16 cellular contexts compared by ENCODE assay signal in the genomic region with DNA sequence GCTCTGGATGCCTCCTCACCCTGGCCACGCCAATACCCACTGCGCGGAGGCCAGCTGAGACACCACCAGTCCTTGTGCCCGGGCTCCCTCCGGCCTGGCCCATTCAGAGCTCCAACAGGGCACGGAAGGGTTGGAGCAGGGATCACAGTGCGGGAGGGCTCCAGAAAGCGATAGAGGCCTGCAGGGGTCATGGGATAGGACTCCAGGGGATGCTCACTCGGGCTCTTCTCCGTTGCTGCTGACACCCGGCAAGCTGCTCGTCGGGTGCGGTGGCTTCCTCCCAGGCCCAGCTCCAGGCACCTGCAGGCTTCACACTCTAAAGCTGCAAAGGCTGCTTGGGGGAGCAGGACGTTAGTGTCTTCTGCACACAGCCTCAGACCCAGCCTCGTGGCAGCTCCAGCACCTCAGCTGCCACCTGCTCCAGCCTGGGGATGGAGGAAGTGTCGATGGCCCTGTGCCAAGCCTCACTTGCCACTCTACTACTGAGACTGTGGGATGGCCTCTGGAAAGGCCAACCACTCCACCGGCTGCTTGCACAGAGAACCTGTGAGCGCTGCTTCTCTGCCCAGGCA. TPM values are rescaled to one million over a fixed set of nuclear protein-coding genes. Genes with fewer than 3 reads are reported as not detected.
A peak's percentile ranks its signal among the peaks of the same experiment; 100 is the strongest.
DNase-seq lines count a peak whose midpoint lies in the region; ATAC-seq and TF ChIP-seq lines count a peak whose summit lies in the region.
"Had no signal": no experiment of that assay in that cellular context is flagged by ENCODE, and none has a peak within 500 bp of the region (broad histone marks: within the 10 kb centered on the region; RNA-seq: fewer than 3 reads in every experiment).

No MANE protein-coding gene starts in this region.

- H3K36me3 Mint-ChIP-seq in activated naive CD8-positive, alpha-beta T cell treated with anti-CD3 and anti-CD28 coated beads, Interleukin-2, amount 50 U/mL, for 24 hours (ENCODE audit: low read depth) = no peaks in the 10 kb centered on the region

- intact Hi-C loops in esophagus muscularis mucosa (cut with DNase I) = no loop called here

- peaks cover 84% of the 10 kb centered on the region for H4K20me1 ChIP-seq in BLaER1

- no peak overlapping the region for H3K27ac ChIP-seq in BLaER1
- no peak overlapping the region for H3K27ac ChIP-seq in HEK293 (ENCODE audit: extremely low read depth, low read depth, low read length)
- H3K27ac ChIP-seq in esophagus muscularis mucosa (replicated peaks in 1 of 4) = no peak overlapping the region
- H3K27ac ChIP-seq: WERI-Rb-1 had no signal

- H3K36me3 ChIP-seq in BLaER1 = no peaks in the 10 kb centered on the region
- H3K36me3 ChIP-seq in HEK293 (ENCODE audit: control insufficient read depth in 2 of 2, insufficient read depth in 1 of 2, low read length in 2 of 2) = no peaks in the 10 kb centered on the region
- H3K36me3 ChIP-seq in esophagus muscularis mucosa = no peaks in the 10 kb centered on the region
- H3K36me3 ChIP-seq: WERI-Rb-1 had no signal

- no peak for TF ChIP-seq EP300 in esophagus muscularis mucosa (IDR thresholded peaks at IDR 0.05)

- H3K4me3 ChIP-seq in BLaER1 = no peak overlapping the region
- no peak overlapping the region for H3K4me3 ChIP-seq in HEK293 (ENCODE audit: low read depth, low read length)
- no peak overlapping the region for H3K4me3 ChIP-seq in esophagus muscularis mucosa

- no peak overlapping the region for H3K27ac Mint-ChIP-seq in activated naive CD8-positive, alpha-beta T cell treated with anti-CD3 and anti-CD28 coated beads, Interleukin-2, amount 50 U/mL, for 24 hours
- H3K27ac Mint-ChIP-seq: CD14-positive monocyte had no signal

- H3K9ac ChIP-seq in BLaER1 = no peak overlapping the region

- H3K4me1 Mint-ChIP-seq in activated naive CD8-positive, alpha-beta T cell treated with anti-CD3 and anti-CD28 coated beads, Interleukin-2, amount 50 U/mL, for 24 hours = no peaks in the 10 kb centered on the region

- H3K27me3 Mint-ChIP-seq in activated naive CD8-positive, alpha-beta T cell treated with anti-CD3 and anti-CD28 coated beads, Interleukin-2, amount 50 U/mL, for 24 hours = peaks cover 34% of the 10 kb centered on the region

- DNase-seq in NCI-H2107 (lab: John Stamatoyannopoulos, UW) (peak; percentile 69), UCSD-AML1 (lab: John Stamatoyannopoulos, UW; ENCODE audit: unreplicated experiment) (peak; percentile 27), esophagus muscularis mucosa (ENCODE audit: extremely low spot score) (no peak)
- DNase-seq in activated naive CD8-positive, alpha-beta T cell treated with anti-CD3 and anti-CD28 coated beads, Interleukin-2, amount 50 U/mL, for 24 hours = no peak
- DNase-seq: activated CD8-positive, alpha-beta memory T cell treated with anti-CD3 and anti-CD28 coated beads, Interleukin-2, amount 50 U/mL, for 48 hours; amniotic stem cell; NCI-H1930; right cardiac atrium; Right ventricle myocardium superior; WERI-Rb-1 had no signal

- POLR2A ChIA-PET in HEK293 (lab: Yijun Ruan, JAX) = no interaction called here

- H3K9me3 Mint-ChIP-seq in activated naive CD8-positive, alpha-beta T cell treated with anti-CD3 and anti-CD28 coated beads, Interleukin-2, amount 50 U/mL, for 24 hours = no peaks in the 10 kb centered on the region

- CTCF ChIA-PET in HEK293 (lab: Yijun Ruan, JAX) = interaction anchor here (1.1 to 1.4 kb wide), 2 partner anchors 100 to 102 kb away, joined by 3 to 5 read pairs; no protein-coding TSS in a partner anchor

- H3K4me1 ChIP-seq in BLaER1 = peaks cover 72% of the 10 kb centered on the region
- H3K4me1 ChIP-seq in HEK293 (ENCODE audit: control insufficient read depth, insufficient read depth, low read length) = no peaks in the 10 kb centered on the region
- H3K4me1 ChIP-seq in esophagus muscularis mucosa = peaks cover 9 to 13% (median 10%) of the 10 kb centered on the region in 4 donors

- H3K4me2 ChIP-seq in BLaER1 = peak overlapping the region; percentile 99

- no peak for TF ChIP-seq POLR2A in esophagus muscularis mucosa (IDR thresholded peaks at IDR 0.05; ENCODE audit: low read depth)

- H3K9me3 ChIP-seq in BLaER1 = no peaks in the 10 kb centered on the region
- no peaks in the 10 kb centered on the region for H3K9me3 ChIP-seq in HEK293 (ENCODE audit: control insufficient read depth, insufficient read depth, low read depth, low read length)
- no peaks in the 10 kb centered on the region for H3K9me3 ChIP-seq in esophagus muscularis mucosa

- 88% methylated on average over 11 of the region's 19 CpGs for WGBS in esophagus muscularis mucosa

- H3K27me3 ChIP-seq in BLaER1 = peaks cover 55% of the 10 kb centered on the region
- H3K27me3 ChIP-seq in esophagus muscularis mucosa = peaks cover 0 to 94% (median 15%) of the 10 kb centered on the region in 4 donors

- H3K4me3 Mint-ChIP-seq in activated naive CD8-positive, alpha-beta T cell treated with anti-CD3 and anti-CD28 coated beads, Interleukin-2, amount 50 U/mL, for 24 hours = no peak overlapping the region
- H3K4me3 Mint-ChIP-seq: CD14-positive monocyte had no signal

- ATAC-seq in HG03460 (IDR thresholded peaks at IDR 0.05; ENCODE audit: unreplicated experiment) = no peak
- ATAC-seq in activated naive CD8-positive, alpha-beta T cell treated with anti-CD3 and anti-CD28 coated beads, Interleukin-2, amount 50 U/mL, for 24 hours = no peak
- no peak for ATAC-seq in HG03342 (IDR thresholded peaks at IDR 0.05; ENCODE audit: unreplicated experiment)
- ATAC-seq: right cardiac atrium had no signal

- TF ChIP-seq CTCF in HEK293 (tag by site-specific recombination; IDR thresholded peaks at IDR 0.05) (no peak), esophagus muscularis mucosa (IDR thresholded peaks at IDR 0.05) (no peak)

TF ChIP-seq in HEK293, 187 proteins besides CTCF, POLR2A, EP300 and RAD21 (continues in another document):
- no peak for TF ChIP-seq ZNF514 (tag by site-specific recombination; IDR thresholded peaks at IDR 0.05)
- TF ChIP-seq BCL11A (tag by site-specific recombination; IDR thresholded peaks at IDR 0.05; ENCODE audit: low read depth) = no peak
- no peak for TF ChIP-seq ZNF555 (tag by site-specific recombination; conservative IDR thresholded peaks at IDR 0.05)
- TF ChIP-seq ZNF639 (tag by site-specific recombination; IDR thresholded peaks at IDR 0.05) = no peak
- TF ChIP-seq ZBTB6 (tag by site-specific recombination; IDR thresholded peaks at IDR 0.05) = peak; percentile 85
- no peak for TF ChIP-seq ZNF561 (tag by site-specific recombination; IDR thresholded peaks at IDR 0.05; ENCODE audit: borderline replicate concordance)
- 0 out of 2 replicates have a peak, but pooled peaks have one; percentile 13 for TF ChIP-seq ZIC2 (tag by site-specific recombination; IDR thresholded peaks at IDR 0.05)
- no peak for TF ChIP-seq SP3 (tag by site-specific recombination; IDR thresholded peaks at IDR 0.05)
- TF ChIP-seq ZNF704 (tag by site-specific recombination; IDR thresholded peaks at IDR 0.05) = no peak
- no peak for TF ChIP-seq ZNF391 (tag by site-specific recombination; IDR thresholded peaks at IDR 0.05; ENCODE audit: borderline replicate concordance, low read depth)
- TF ChIP-seq ZNF558 (tag by site-specific recombination; IDR thresholded peaks at IDR 0.05) = no peak
- TF ChIP-seq ZNF600 (tag by site-specific recombination; IDR thresholded peaks at IDR 0.05) = 0 out of 2 replicates have a peak, but pooled peaks have one; percentile 33

RNA-seq across cellular contexts. Expression of gene WNT7B, which starts 10.6 kb away (rescaled TPM):
- total RNA-seq in esophagus muscularis mucosa = not detected
- total RNA-seq: dermis microvascular lymphatic vessel endothelial cell, right cardiac atrium, Right ventricle myocardium superior had no signal

Comparison
In these comparisons a context has a peak if more than half of its experiments do, and no peak if none do; other contexts are left out.
1. DNase-seq: peak in NCI-H2107 (single experiment) and UCSD-AML1 (single experiment); none in esophagus muscularis mucosa (single experiment) and activated naive CD8-positive, alpha-beta T cell treated with anti-CD3 and anti-CD28 coated beads, Interleukin-2, amount 50 U/mL, for 24 hours (single experiment).